In genomic region chr11:4105916-4106315, GRCh38 we compare ENCODE assay signal across 28 cellular contexts.
"Had no signal": no experiment of that assay in that cellular context is flagged by ENCODE, and none has a peak within 500 bp of the region (broad histone marks: within the 10 kb centered on the region; RNA-seq: fewer than 3 reads in every experiment).

No MANE protein-coding gene starts in this region.

- H3K9me3 ChIP-seq: colonic mucosa, esophagus squamous epithelium, gastrocnemius medialis, heart right ventricle, left lung, lower lobe of right lung had no signal

- H3K4me3 Mint-ChIP-seq: dendritic cell treated with granulocyte-macrophage colony-stimulating factor and Interleukin-4, amounts not matched to agents 40 ng/mL and 50 ng/mL, for 4 days; effector memory CD8-positive, alpha-beta T cell; endodermal cell; immature natural killer cell; memory B cell had no signal

- H3K27me3 Mint-ChIP-seq: dendritic cell treated with granulocyte-macrophage colony-stimulating factor and Interleukin-4, amounts not matched to agents 40 ng/mL and 50 ng/mL, for 4 days; effector memory CD8-positive, alpha-beta T cell; memory B cell had no signal

- H3K27ac Mint-ChIP-seq: dendritic cell treated with granulocyte-macrophage colony-stimulating factor and Interleukin-4, amounts not matched to agents 40 ng/mL and 50 ng/mL, for 4 days; effector memory CD8-positive, alpha-beta T cell; endodermal cell; immature natural killer cell; memory B cell had no signal

- DNase-seq: cerebellar nuclear complex; colonic mucosa; cortex of kidney; effector CD8-positive, alpha-beta T cell; effector memory CD8-positive, alpha-beta T cell; endodermal cell; erythroblast; esophagus squamous epithelium; foreskin fibroblast; foreskin melanocyte; gastrocnemius medialis; glutamatergic neuron; head of caudate nucleus; heart right ventricle; hippocampal formation; immature natural killer cell; islet precursor cell; kidney; kidney glomerular epithelial cell; left colon; left lung; left ventricle myocardium superior; lower lobe of right lung; mesendoderm; midbrain had no signal

- H3K27ac ChIP-seq: colonic mucosa, epithelial cell of prostate, esophagus squamous epithelium, gastrocnemius medialis, heart right ventricle, left lung, lower lobe of right lung had no signal

- H3K36me3 ChIP-seq: colonic mucosa had no signal

- H3K9me3 Mint-ChIP-seq: dendritic cell treated with granulocyte-macrophage colony-stimulating factor and Interleukin-4, amounts not matched to agents 40 ng/mL and 50 ng/mL, for 4 days; effector memory CD8-positive, alpha-beta T cell; endodermal cell; immature natural killer cell; memory B cell had no signal

- H3K4me1 ChIP-seq: colonic mucosa, esophagus squamous epithelium, heart right ventricle, left lung, lower lobe of right lung had no signal

- H3K27me3 ChIP-seq: colonic mucosa, esophagus squamous epithelium, gastrocnemius medialis, heart right ventricle, left lung had no signal

- H3K4me3 ChIP-seq: colonic mucosa, esophagus squamous epithelium, gastrocnemius medialis, heart right ventricle, left lung, lower lobe of right lung had no signal
